Comparison of ENCODE assay signal across 9 cellular contexts in genomic region chr11:104073950-104074349, GRCh38. TPM values are rescaled to one million over a fixed set of nuclear protein-coding genes. Genes with fewer than 3 reads are reported as not detected.
A peak's percentile ranks its signal among the peaks of the same experiment; 100 is the strongest.
DNase-seq lines count a peak whose midpoint lies in the region; ATAC-seq lines count a peak whose summit lies in the region.
"Had no signal": no experiment of that assay in that cellular context is flagged by ENCODE, and none has a peak within 500 bp of the region (broad histone marks: within the 10 kb centered on the region; RNA-seq: fewer than 3 reads in every experiment).

No MANE protein-coding gene starts in this region.

- DNase-seq in AG08396 (ENCODE audit: low spot score): peak; percentile 6
- peak; percentile 11 for DNase-seq in UCSD-AML1 (lab: John Stamatoyannopoulos, UW; ENCODE audit: unreplicated experiment)
- DNase-seq in posterior vena cava (ENCODE audit: low spot score): peak; percentile 64
- no peak for DNase-seq in NCI-H1105 (lab: John Stamatoyannopoulos, UW)
- no peak for DNase-seq in effector CD4-positive, alpha-beta T cell
- no peak for DNase-seq in cortex of kidney (lab: John Stamatoyannopoulos, UW)
- DNase-seq: CD4-positive, CD25-positive, alpha-beta regulatory T cell had no signal

- ATAC-seq in GM19455 (IDR thresholded peaks at IDR 0.05; ENCODE audit: unreplicated experiment) (peak; percentile 59), HG03378 (IDR thresholded peaks at IDR 0.05; ENCODE audit: unreplicated experiment) (peak; percentile 91)

- intact Hi-C loops in posterior vena cava (cut with DNase I): no loop called here

RNA-seq across cellular contexts. Expression of gene DDI1, which starts 37.5 kb away (rescaled TPM):
- total RNA-seq in posterior vena cava: not detected
- total RNA-seq: CD4-positive, CD25-positive, alpha-beta regulatory T cell had no signal

Comparison
In these comparisons a context has a peak if more than half of its experiments do, and no peak if none do; other contexts are left out.
1. DNase-seq: peak in AG08396 (single experiment), UCSD-AML1 (single experiment) and posterior vena cava (single experiment); none in NCI-H1105 (single experiment), effector CD4-positive, alpha-beta T cell (single experiment) and cortex of kidney (single experiment).